Comparison of ENCODE assay signal across 11 cellular contexts in genomic region chr6:31308845-31309175, GRCh38. TPM values are rescaled to one million over a fixed set of nuclear protein-coding genes. Genes with fewer than 3 reads are reported as not detected.
A peak's percentile ranks its signal among the peaks of the same experiment; 100 is the strongest.
DNase-seq lines count a peak whose midpoint lies in the region; ATAC-seq, FAIRE-seq and TF ChIP-seq lines count a peak whose summit lies in the region.
"Had no signal": no experiment of that assay in that cellular context is flagged by ENCODE, and none has a peak within 500 bp of the region (broad histone marks: within the 10 kb centered on the region; RNA-seq: fewer than 3 reads in every experiment).

No MANE protein-coding gene starts in this region.

- no peak for FAIRE-seq in A549 (lab: Jason Lieb, UNC)

- H3K4me1 ChIP-seq in A549 (no peaks in the 10 kb centered on the region), HUES48 (ENCODE audit: control insufficient read depth, insufficient read depth, low read length) (no peaks in the 10 kb centered on the region), neuronal stem cell (ENCODE audit: control insufficient read depth in 2 of 2, insufficient read depth in 1 of 2, low read depth in 1 of 2, low read length in 2 of 2) (no peaks in the 10 kb centered on the region), aorta (ENCODE audit: control insufficient read depth in 1 of 2, insufficient read depth in 2 of 2, low read length in 2 of 2) (no peaks in the 10 kb centered on the region)
- peaks cover 4% of the 10 kb centered on the region for H3K4me1 ChIP-seq in effector memory CD4-positive, alpha-beta T cell (ENCODE audit: control insufficient read depth, insufficient read depth, low read length, poor library complexity, severe bottlenecking)

- no peak overlapping the region for H2BK120ac ChIP-seq in neuronal stem cell (ENCODE audit: low read depth, low read length)

- no peaks in the 10 kb centered on the region for H3K79me1 ChIP-seq in neuronal stem cell (ENCODE audit: low read depth, low read length)

- H3K9ac ChIP-seq in HUES48 (ENCODE audit: low read depth, low read length) (no peak overlapping the region), neuronal stem cell (ENCODE audit: low read depth, low read length, poor library complexity) (no peak overlapping the region)
- H3K9ac ChIP-seq: SK-N-SH had no signal

- WGBS in A549 (ENCODE audit: missing lambda C conversion rate) = 58% methylated on average over 11 of the region's 11 CpGs
- no CpG with 5 or more reads among the region's 11 CpGs for WGBS in neuronal stem cell (ENCODE audit: extremely low coverage in 2 of 2, insufficient read length in 2 of 2, insufficient replicate concordance in 1 of 2), 2 donors
- WGBS in aorta, 2 donors = 23 to 31% methylated on average over 9 to 11 of the region's 11 CpGs

- no peak overlapping the region for H2BK5ac ChIP-seq in neuronal stem cell (ENCODE audit: low read length)

- H3K9me3 ChIP-seq in A549 (no peaks in the 10 kb centered on the region), HUES48 (ENCODE audit: control insufficient read depth, insufficient read depth, low read length) (no peaks in the 10 kb centered on the region), neuronal stem cell (replicated peaks in 1 of 2; ENCODE audit: control insufficient read depth in 2 of 2, insufficient read depth in 1 of 2, low read depth in 1 of 2, low read length in 2 of 2) (peaks cover 0 to 3% of the 10 kb centered on the region in 2 donors), aorta (ENCODE audit: control insufficient read depth, low read length) (no peaks in the 10 kb centered on the region)
- no peaks in the 10 kb centered on the region for H3K9me3 ChIP-seq in effector memory CD4-positive, alpha-beta T cell (ENCODE audit: control insufficient read depth, low read length)
- H3K9me3 ChIP-seq: SK-N-SH had no signal

- H3K36me3 ChIP-seq in HUES48 (ENCODE audit: control insufficient read depth, insufficient read depth, low read length) (no peaks in the 10 kb centered on the region), neuronal stem cell (replicated peaks in 1 of 2; ENCODE audit: control insufficient read depth in 2 of 2, insufficient read depth in 2 of 2, low read length in 2 of 2) (no peaks in the 10 kb centered on the region), aorta (ENCODE audit: control insufficient read depth in 1 of 2, insufficient read depth in 2 of 2, low read length in 1 of 2) (no peaks in the 10 kb centered on the region)
- H3K36me3 ChIP-seq in effector memory CD4-positive, alpha-beta T cell (ENCODE audit: control insufficient read depth, insufficient read depth, low read length) = no peaks in the 10 kb centered on the region

- intact Hi-C loops in aorta (cut with DNase I) = no loop called here

- H4K8ac ChIP-seq in neuronal stem cell (ENCODE audit: low read depth, low read length) = no peak overlapping the region

- no peak overlapping the region for H3K4ac ChIP-seq in neuronal stem cell (ENCODE audit: low read length)

- TF ChIP-seq RAD21 in A549 (conservative IDR thresholded peaks at IDR 0.05 in 1 of 2, IDR thresholded peaks at IDR 0.05 in 1 of 2) = no peak

- no peak overlapping the region for H2BK15ac ChIP-seq in neuronal stem cell (ENCODE audit: low read length)

- POLR2A ChIA-PET in A549 (lab: Yijun Ruan, JAX) = no interaction called here

- TF ChIP-seq EP300 in A549 (IDR thresholded peaks at IDR 0.05) = no peak

- peaks cover 7% of the 10 kb centered on the region for H3K27me3 ChIP-seq in HUES48 (ENCODE audit: control insufficient read depth, insufficient read depth, low read length)
- H3K27me3 ChIP-seq in effector memory CD4-positive, alpha-beta T cell (replicated peaks; ENCODE audit: control insufficient read depth, insufficient read depth, low read length, poor library complexity, severe bottlenecking) = no peaks in the 10 kb centered on the region
- peaks cover 0 to 17% (median 5%) of the 10 kb centered on the region in 3 experiments for H3K27me3 ChIP-seq in neuronal stem cell (ENCODE audit: control insufficient read depth in 3 of 3, insufficient read depth in 3 of 3, low read depth in 1 of 3, low read length in 3 of 3)
- no peaks in the 10 kb centered on the region for H3K27me3 ChIP-seq in aorta (ENCODE audit: control insufficient read depth in 1 of 2, insufficient read depth in 2 of 2, low read length in 1 of 2)

- TF ChIP-seq POLR2A in A549 (IDR thresholded peaks at IDR 0.05; ENCODE audit: low read length) = no peak

- no peak overlapping the region for H2AK5ac ChIP-seq in neuronal stem cell (ENCODE audit: low read depth, low read length)

- no peak overlapping the region for H2BK12ac ChIP-seq in neuronal stem cell (ENCODE audit: low read length)

- no peak overlapping the region for H3K18ac ChIP-seq in neuronal stem cell (ENCODE audit: low read length)

- H3K4me3 ChIP-seq in A549 (no peak overlapping the region), HUES48 (ENCODE audit: low read depth, low read length) (peak overlapping the region; percentile 56; the same call in 1 of the 2 replicates), neuronal stem cell (ENCODE audit: low read length in 2 of 2) (no peak overlapping the region), aorta (ENCODE audit: low read length in 2 of 2) (no peak overlapping the region)
- H3K4me3 ChIP-seq in effector memory CD4-positive, alpha-beta T cell (ENCODE audit: insufficient read depth, low read depth, low read length, poor library complexity, severe bottlenecking) = peak overlapping the region; percentile 68

- CTCF ChIA-PET in A549 (lab: Yijun Ruan, JAX) = interaction anchor here (1.8 kb wide), 1 partner anchor 58 kb away, joined by 14 read pairs; no protein-coding TSS in a partner anchor

- H3K27ac ChIP-seq in A549 (no peak overlapping the region), HUES48 (ENCODE audit: low read depth, low read length) (no peak overlapping the region), neuronal stem cell (replicated peaks; ENCODE audit: low read length) (no peak overlapping the region), aorta (ENCODE audit: low read depth in 1 of 2, low read length in 2 of 2) (no peak overlapping the region)
- H3K27ac ChIP-seq in effector memory CD4-positive, alpha-beta T cell (ENCODE audit: insufficient read depth, low read length, poor library complexity, severe bottlenecking) = no peak overlapping the region

- H3K23ac ChIP-seq in neuronal stem cell (ENCODE audit: low read depth, low read length, poor library complexity) = peak overlapping the region; percentile 55

- no peak for DNase-seq in A549 (ENCODE audit: low read depth in 1 of 2, low spot score in 1 of 2)
- DNase-seq in effector memory CD4-positive, alpha-beta T cell = no peak
- no peak for DNase-seq in neuronal stem cell (ENCODE audit: low spot score)
- DNase-seq in NCI-H2107 (lab: John Stamatoyannopoulos, UW) = no peak
- no peak for DNase-seq in aorta
- no peak for DNase-seq in NCI-H2227 (lab: John Stamatoyannopoulos, UW; ENCODE audit: unreplicated experiment)
- DNase-seq: HCEC 1CT, NCI-H1417 treated with DMSO at 0.1 percent for 48 hours, SK-N-SH had no signal

- no peak overlapping the region for H3K14ac ChIP-seq in neuronal stem cell (ENCODE audit: low read length)

- peak overlapping the region; percentile 57; the same call in 1 of the 3 replicates for H3K4me2 ChIP-seq in A549
- no peak overlapping the region for H3K4me2 ChIP-seq in neuronal stem cell (ENCODE audit: insufficient read depth, low read length, poor library complexity, severe bottlenecking)
- H3K4me2 ChIP-seq: SK-N-SH had no signal

- no peak overlapping the region for H4K91ac ChIP-seq in neuronal stem cell (ENCODE audit: low read depth, low read length, poor library complexity)

- H2AFZ ChIP-seq in neuronal stem cell (ENCODE audit: low read length) = no peak overlapping the region

- ATAC-seq in A549 (no peak), aorta (ENCODE audit: low FRiP score) (no peak), HG02840 (IDR thresholded peaks at IDR 0.05; ENCODE audit: low FRiP score, unreplicated experiment) (no peak)

- no peak for TF ChIP-seq CTCF in A549 (IDR thresholded peaks at IDR 0.05)

TF ChIP-seq in A549, 52 proteins besides CTCF, POLR2A, EP300 and RAD21:
- TF ChIP-seq, protein P1, sequence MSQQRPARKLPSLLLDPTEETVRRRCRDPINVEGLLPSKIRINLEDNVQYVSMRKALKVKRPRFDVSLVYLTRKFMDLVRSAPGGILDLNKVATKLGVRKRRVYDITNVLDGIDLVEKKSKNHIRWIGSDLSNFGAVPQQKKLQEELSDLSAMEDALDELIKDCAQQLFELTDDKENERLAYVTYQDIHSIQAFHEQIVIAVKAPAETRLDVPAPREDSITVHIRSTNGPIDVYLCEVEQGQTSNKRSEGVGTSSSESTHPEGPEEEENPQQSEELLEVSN (IDR thresholded peaks at IDR 0.05; ENCODE audit: borderline replicate concordance, low read depth) = no peak
- TF ChIP-seq HMGXB4 (CRISPR knock-in tag; IDR thresholded peaks at IDR 0.05; ENCODE audit: borderline replicate concordance) = no peak
TF ChIP-seq in A549: peak in this region for 0.

RNA-seq across cellular contexts. Expression of gene HLA-C, which starts 36.9 kb away (rescaled TPM):
- 22.6 and 36.3 TPM in 2 replicates for polyA plus RNA-seq in A549 (2011; rRNA removed)
- polyA plus RNA-seq in A549 (2012; cell fraction: cytosol; rRNA removed) = 35.2 and 43.6 TPM in 2 replicates
- 67.0 and 90.4 TPM in 2 replicates for polyA plus RNA-seq in A549 (2012; cell fraction: nucleus; rRNA removed)
- polyA plus RNA-seq in A549 (2017; fragmentation: RNase III; extraction: RNeasy Plus Mini Kit Qiagen cat#74134 plus additional on column Dnase treatment) = 35.7 to 42.1 TPM (median 40.9 TPM) in 3 replicates
- 16.8 and 21.7 TPM in 2 replicates for polyA minus RNA-seq in A549 (2011; rRNA and poly(A)+ RNA removed)
- polyA plus RNA-seq in neuronal stem cell (2013, experiment 1 of 2) = 101 TPM
- 97.0 TPM for polyA plus RNA-seq in neuronal stem cell (2013, experiment 2 of 2)
- 100 to 1,000 TPM; 491 to 529 TPM for total RNA-seq in aorta
- 100 to 1,000 TPM; 301 to 355 TPM for polyA plus RNA-seq in aorta

RNA-seq across cellular contexts. Expression of gene HLA-B, which starts 48.2 kb away (rescaled TPM):
- polyA plus RNA-seq in A549 (2011; rRNA removed) (9.4 and 9.7 TPM in 2 replicates), A549 (2017; fragmentation: RNase III; extraction: RNeasy Plus Mini Kit Qiagen cat#74134 plus additional on column Dnase treatment) (9.0 to 10.0 TPM (median 9.9 TPM) in 3 replicates), aorta (100 to 1,000 TPM; 209 to 214 TPM)
- polyA plus RNA-seq in A549 (2012; cell fraction: cytosol; rRNA removed) = 4.1 and 11.8 TPM in 2 replicates
- 10.7 and 13.5 TPM in 2 replicates for polyA plus RNA-seq in A549 (2012; cell fraction: nucleus; rRNA removed)
- 6.3 and 11.7 TPM in 2 replicates for polyA minus RNA-seq in A549 (2011; rRNA and poly(A)+ RNA removed)
- polyA plus RNA-seq in neuronal stem cell (2013, experiment 1 of 2) = 40.0 TPM
- polyA plus RNA-seq in neuronal stem cell (2013, experiment 2 of 2) = 38.4 TPM
- 1,000 to 10,000 TPM in 1 of 2 donors, 100 to 1,000 TPM in 1; 862 to 1,392 TPM for total RNA-seq in aorta

Comparison
In these comparisons a context has a peak if more than half of its experiments do, and no peak if none do; other contexts are left out.
1. H3K4me3 ChIP-seq: peak in HUES48 (single experiment) and effector memory CD4-positive, alpha-beta T cell (single experiment); none in A549 (single experiment), neuronal stem cell (0 of 2) and aorta (0 of 2).
2. RNA of gene HLA-B, which starts 48.2 kb away (polyA plus RNA-seq): 209 to 214 TPM in aorta; 4.1 to 13.5 TPM in A549; every median in the first group is over 10 times any median in the second.